In the genomic region with DNA sequence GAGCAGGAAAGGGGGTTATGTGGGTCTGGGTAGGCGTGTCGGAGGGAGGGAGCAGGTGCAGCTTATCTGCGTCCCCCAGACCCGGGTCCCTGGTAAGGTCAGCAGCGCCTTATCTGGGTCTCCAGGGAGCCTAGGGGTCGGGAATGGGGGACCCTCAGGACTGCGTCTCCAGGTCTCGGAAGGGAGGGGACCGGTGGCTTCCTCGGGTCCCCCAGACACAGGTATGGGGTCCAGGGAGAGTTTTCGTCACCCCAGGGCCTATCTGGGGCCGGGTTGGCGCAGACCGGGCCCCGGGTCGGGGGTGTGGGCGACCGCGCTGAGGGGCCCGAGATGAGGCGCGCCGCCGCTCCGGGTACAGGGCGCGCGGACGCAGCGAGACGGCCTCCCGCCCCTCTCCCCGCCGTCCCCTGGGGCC, we compare ENCODE assay signal across 8 cellular contexts. TPM values are rescaled to one million over a fixed set of nuclear protein-coding genes. Genes with fewer than 3 reads are reported as not detected.
DNase-seq lines count a peak whose midpoint lies in the region; ATAC-seq, FAIRE-seq and TF ChIP-seq lines count a peak whose summit lies in the region.

No MANE protein-coding gene starts in this region.

- peak overlapping the region; percentile 96 for H3K4me3 Mint-ChIP-seq in CD4-positive, alpha-beta T cell
- H3K4me3 Mint-ChIP-seq in dendritic cell treated with granulocyte-macrophage colony-stimulating factor and Interleukin-4, amounts not matched to agents 40 ng/mL and 50 ng/mL, for 4 days = peak overlapping the region; percentile 89
- H3K4me3 Mint-ChIP-seq in nephron = peak overlapping the region; percentile 98 to 100 (median 99)

- H3K27me3 Mint-ChIP-seq in CD4-positive, alpha-beta T cell = no peaks in the 10 kb centered on the region
- no peaks in the 10 kb centered on the region for H3K27me3 Mint-ChIP-seq in dendritic cell treated with granulocyte-macrophage colony-stimulating factor and Interleukin-4, amounts not matched to agents 40 ng/mL and 50 ng/mL, for 4 days
- H3K27me3 Mint-ChIP-seq in nephron (ENCODE audit: low read depth) = no peaks in the 10 kb centered on the region

- H2AFZ ChIP-seq in MM.1S (ENCODE audit: low read length) = peak overlapping the region; percentile 52

- intact Hi-C loops in CD4-positive, alpha-beta T cell (cut with DNase I, micrococcal nuclease) = loop anchor here in 1 of 2 experiments (1.0 to 10.0 kb wide), 4 partner anchors 70 to 618 kb away; a partner anchor contains a TSS
- intact Hi-C loops in dendritic cell treated with granulocyte-macrophage colony-stimulating factor and Interleukin-4, amounts not matched to agents 40 ng/mL and 50 ng/mL, for 4 days (cut with micrococcal nuclease) = loop anchor here (1.0 to 2.0 kb wide), 3 partner anchors 52 to 152 kb away; a partner anchor contains a TSS

- H3K4me2 ChIP-seq in MM.1S (ENCODE audit: low read depth, low read length) = peak overlapping the region; percentile 99

- TF ChIP-seq CTCF in CD4-positive, alpha-beta T cell (IDR thresholded peaks at IDR 0.05) = no peak
- TF ChIP-seq CTCF in MM.1S (IDR thresholded peaks at IDR 0.05; ENCODE audit: low read length) (no peak), nephron (IDR thresholded peaks at IDR 0.05; ENCODE audit: unreplicated experiment in 3 of 3) (no peak)

- peaks cover 10% of the 10 kb centered on the region; the same call in 1 of the 2 replicates for H3F3A ChIP-seq in MM.1S (ENCODE audit: insufficient read depth, low read length)

- peaks cover 77% of the 10 kb centered on the region for H3K79me2 ChIP-seq in MM.1S (ENCODE audit: low read length)

- peaks cover 61% of the 10 kb centered on the region for H3K36me3 Mint-ChIP-seq in CD4-positive, alpha-beta T cell (ENCODE audit: low read depth)
- H3K36me3 Mint-ChIP-seq in dendritic cell treated with granulocyte-macrophage colony-stimulating factor and Interleukin-4, amounts not matched to agents 40 ng/mL and 50 ng/mL, for 4 days (ENCODE audit: low read depth) = peaks cover 51% of the 10 kb centered on the region
- H3K36me3 Mint-ChIP-seq in nephron (ENCODE audit: low read depth) = peaks cover 13% of the 10 kb centered on the region

- peak in 1 of 10 experiments; percentile 10 for DNase-seq in CD4-positive, alpha-beta T cell
- DNase-seq in MM.1S (no peak), left lobe of liver (ENCODE audit: low spot score) (no peak), H54 (ENCODE audit: insufficient read length, low spot score) (no peak)
- no peak for DNase-seq in central memory CD4-positive, alpha-beta T cell

- ATAC-seq in CD4-positive, alpha-beta T cell (ENCODE audit: poor library complexity) = no peak
- ATAC-seq in GM21515 (IDR thresholded peaks at IDR 0.05; ENCODE audit: unreplicated experiment) = peak; percentile 22
- no peak for ATAC-seq in left lobe of liver

- H3K9ac ChIP-seq in MM.1S (ENCODE audit: low read length) = peak overlapping the region; percentile 94

- peak overlapping the region; percentile 92 for H3K27ac Mint-ChIP-seq in CD4-positive, alpha-beta T cell
- peak overlapping the region; percentile 85 for H3K27ac Mint-ChIP-seq in dendritic cell treated with granulocyte-macrophage colony-stimulating factor and Interleukin-4, amounts not matched to agents 40 ng/mL and 50 ng/mL, for 4 days
- H3K27ac Mint-ChIP-seq in nephron = peak overlapping the region; percentile 62 to 98 (median 97)

- CTCF ChIA-PET in CD4-positive, alpha-beta T cell (lab: Charles Lee) = no interaction called here

- peaks cover 84% of the 10 kb centered on the region for H3K4me1 Mint-ChIP-seq in CD4-positive, alpha-beta T cell (ENCODE audit: low read depth)
- peaks cover 74% of the 10 kb centered on the region for H3K4me1 Mint-ChIP-seq in dendritic cell treated with granulocyte-macrophage colony-stimulating factor and Interleukin-4, amounts not matched to agents 40 ng/mL and 50 ng/mL, for 4 days (ENCODE audit: low read depth)
- peaks cover 69% of the 10 kb centered on the region for H3K4me1 Mint-ChIP-seq in nephron

- H3K27me3 ChIP-seq in CD4-positive, alpha-beta T cell (ENCODE audit: control insufficient read depth, insufficient read depth, low read length) = no peaks in the 10 kb centered on the region
- H3K27me3 ChIP-seq in MM.1S (replicated peaks; ENCODE audit: insufficient read depth, low read length) = no peaks in the 10 kb centered on the region

- H3K9me3 ChIP-seq in CD4-positive, alpha-beta T cell (ENCODE audit: control insufficient read depth, low read length) = no peaks in the 10 kb centered on the region
- no peaks in the 10 kb centered on the region for H3K9me3 ChIP-seq in MM.1S (replicated peaks; ENCODE audit: insufficient read depth, low read length)

- H3K4me3 ChIP-seq in MM.1S (ENCODE audit: low read length) = peak overlapping the region; percentile 97

- peaks cover 8% of the 10 kb centered on the region; the same call in 1 of the 2 replicates for H4K20me1 ChIP-seq in MM.1S (ENCODE audit: insufficient read depth, low read length)

- no peaks in the 10 kb centered on the region for H3K9me2 ChIP-seq in MM.1S (replicated peaks; ENCODE audit: insufficient read depth, low read length)

- FAIRE-seq in H54 (lab: Jason Lieb, UNC) = no peak

- H3K9me3 Mint-ChIP-seq in CD4-positive, alpha-beta T cell = no peaks in the 10 kb centered on the region
- H3K9me3 Mint-ChIP-seq in dendritic cell treated with granulocyte-macrophage colony-stimulating factor and Interleukin-4, amounts not matched to agents 40 ng/mL and 50 ng/mL, for 4 days = no peaks in the 10 kb centered on the region
- H3K9me3 Mint-ChIP-seq in nephron = no peaks in the 10 kb centered on the region

- POLR2A ChIA-PET in CD4-positive, alpha-beta T cell (lab: Charles Lee) = no interaction called here

- H3K4me1 ChIP-seq in MM.1S (ENCODE audit: low read length) = peaks cover 22% of the 10 kb centered on the region

- peak overlapping the region; percentile 50 for H3K27ac ChIP-seq in CD4-positive, alpha-beta T cell (ENCODE audit: low read depth, low read length)
- peak overlapping the region; percentile 15; the same call in 1 of the 2 replicates for H3K27ac ChIP-seq in MM.1S (ENCODE audit: low read length)

- TF ChIP-seq POLR2A in H54 (IDR thresholded peaks at IDR 0.05; ENCODE audit: low read depth, low read length) = no peak

- H3K36me3 ChIP-seq in MM.1S (replicated peaks; ENCODE audit: insufficient read depth, low read length) = no peaks in the 10 kb centered on the region; the same call in 1 of the 2 replicates

RNA-seq across cellular contexts. Expression of a gene that starts 0.3 kb away (rescaled TPM):
- total RNA-seq in CD4-positive, alpha-beta T cell = 10 to 100 TPM; 15.6 to 16.9 TPM
- total RNA-seq in left lobe of liver = 2.8 TPM

RNA-seq across cellular contexts. Expression of a gene that starts 0.5 kb away (rescaled TPM):
- 1 to 10 TPM; 7.5 to 8.8 TPM for total RNA-seq in CD4-positive, alpha-beta T cell
- 39.2 TPM for total RNA-seq in left lobe of liver
